Comparison of ENCODE assay signal across 9 cellular contexts in the genomic region with DNA sequence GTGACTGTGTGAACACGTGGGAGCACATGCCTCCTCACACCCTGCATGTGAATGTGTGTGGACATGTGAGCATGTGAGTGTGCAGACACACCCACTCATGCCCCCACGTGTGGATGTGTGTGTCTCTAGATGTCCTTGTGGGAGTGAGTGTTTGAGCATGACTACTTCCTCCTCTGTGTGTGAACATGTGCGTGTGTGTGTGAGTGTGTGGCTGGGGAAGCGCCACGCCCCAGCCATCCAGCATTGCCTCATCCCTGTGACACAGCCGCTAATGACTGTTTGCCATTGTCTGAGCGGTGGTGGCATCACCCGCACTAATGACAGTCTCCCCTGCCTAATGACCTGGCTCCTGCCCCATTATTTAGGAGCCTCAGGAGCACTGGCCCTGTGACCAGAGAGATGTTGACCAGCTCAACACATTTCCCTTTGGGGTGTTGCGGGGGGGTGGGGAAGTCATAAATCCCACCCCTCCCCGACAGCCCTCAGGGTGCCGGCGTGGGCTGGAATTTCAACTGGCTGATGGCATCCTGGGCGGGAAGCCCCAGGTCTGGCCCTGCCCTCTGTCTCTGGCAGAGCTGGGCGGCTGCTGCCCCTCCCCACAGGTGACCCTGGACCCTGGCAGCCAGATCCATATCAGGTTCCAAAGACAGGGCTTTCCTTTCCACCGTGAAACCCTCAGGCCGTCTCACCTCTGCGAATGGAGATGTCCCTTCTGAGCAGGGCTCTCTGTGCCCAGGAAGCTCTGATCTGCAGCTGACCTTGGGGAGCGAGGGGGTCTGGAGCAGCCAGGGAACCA. TPM values are rescaled to one million over a fixed set of nuclear protein-coding genes. Genes with fewer than 3 reads are reported as not detected.
A peak's percentile ranks its signal among the peaks of the same experiment; 100 is the strongest.
DNase-seq lines count a peak whose midpoint lies in the region; ATAC-seq and TF ChIP-seq lines count a peak whose summit lies in the region.
"Had no signal": no experiment of that assay in that cellular context is flagged by ENCODE, and none has a peak within 500 bp of the region (broad histone marks: within the 10 kb centered on the region; RNA-seq: fewer than 3 reads in every experiment).

No MANE protein-coding gene starts in this region.

- dilution Hi-C loops in mammary epithelial cell (cut with HindIII; ENCODE audit: low sequenced_read_pairs), result no loop called here

- H3K79me2 ChIP-seq in mammary epithelial cell (ENCODE audit: insufficient read depth, low read length), result no peaks in the 10 kb centered on the region

- no peak overlapping the region for H2AFZ ChIP-seq in mammary epithelial cell (ENCODE audit: low read depth, low read length)

- intact Hi-C loops in mammary epithelial cell (cut with micrococcal nuclease), result no loop called here

- no peaks in the 10 kb centered on the region for H4K20me1 ChIP-seq in mammary epithelial cell (ENCODE audit: insufficient read depth, low read length)

- H3K4me1 ChIP-seq in mammary epithelial cell (ENCODE audit: insufficient read depth, low read length) (peaks cover 41% of the 10 kb centered on the region), upper lobe of left lung (peaks cover 33 to 57% (median 41%) of the 10 kb centered on the region in 4 donors)

- no peak for DNase-seq in activated CD8-positive, alpha-beta memory T cell treated with anti-CD3 and anti-CD28 coated beads, Interleukin-2, amount 10 ng/mL, durations not matched to agents 7 days and 5 days
- no peak for DNase-seq in activated CD8-positive, alpha-beta memory T cell treated with anti-CD3 and anti-CD28 coated beads for 24 hours
- DNase-seq in NOMO-1 treated with dmso at 0.1 percent for 144 hours (lab: John Stamatoyannopoulos, UW; ENCODE audit: unreplicated experiment), result peak; percentile 99
- peak; percentile 87 for DNase-seq in mammary epithelial cell
- DNase-seq in lung microvascular endothelial cell (ENCODE audit: low read depth in 2 of 2), result peak; percentile 86 to 91
- peak in 1 of 2 donors; percentile 71 for DNase-seq in upper lobe of left lung
- no peak for DNase-seq in NCI-H524 treated with DMSO at 0.1 percent for 48 hours (lab: John Stamatoyannopoulos, UW)
- DNase-seq: activated B cell treated with CpG ODN at 0.5 μM for 24 hours had no signal

- peaks cover 14% of the 10 kb centered on the region for H3K27me3 Mint-ChIP-seq in activated CD8-positive, alpha-beta memory T cell treated with anti-CD3 and anti-CD28 coated beads, Interleukin-2, amount 10 ng/mL, durations not matched to agents 7 days and 5 days

- H3K4me3 ChIP-seq in mammary epithelial cell (replicated peaks in 1 of 3; ENCODE audit: insufficient read depth in 1 of 3, low read depth in 2 of 3, low read length in 3 of 3) (no peak overlapping the region), upper lobe of left lung (no peak overlapping the region)

- TF ChIP-seq POLR2A in upper lobe of left lung (IDR thresholded peaks at IDR 0.05), result no peak

- H3K4me3 Mint-ChIP-seq in activated CD8-positive, alpha-beta memory T cell treated with anti-CD3 and anti-CD28 coated beads, Interleukin-2, amount 10 ng/mL, durations not matched to agents 7 days and 5 days, result no peak overlapping the region
- H3K4me3 Mint-ChIP-seq: activated B cell treated with CpG ODN at 0.5 μM for 24 hours had no signal

- H3K9ac ChIP-seq in mammary epithelial cell (ENCODE audit: insufficient read depth, low read length), result no peak overlapping the region

- no peak overlapping the region for H3K4me2 ChIP-seq in mammary epithelial cell (ENCODE audit: insufficient read depth, low read depth, low read length)

- no TSS peak for BruUV-seq in mammary epithelial cell (replicated peaks; lab: Mats Ljungman, UMichigan)

- H3K27ac Mint-ChIP-seq in activated CD8-positive, alpha-beta memory T cell treated with anti-CD3 and anti-CD28 coated beads, Interleukin-2, amount 10 ng/mL, durations not matched to agents 7 days and 5 days, result no peak overlapping the region
- H3K27ac Mint-ChIP-seq: activated B cell treated with CpG ODN at 0.5 μM for 24 hours had no signal

- no peaks in the 10 kb centered on the region for H3K4me1 Mint-ChIP-seq in activated CD8-positive, alpha-beta memory T cell treated with anti-CD3 and anti-CD28 coated beads, Interleukin-2, amount 10 ng/mL, durations not matched to agents 7 days and 5 days
- H3K4me1 Mint-ChIP-seq: activated B cell treated with CpG ODN at 0.5 μM for 24 hours had no signal

- no peaks in the 10 kb centered on the region for H3K9me3 Mint-ChIP-seq in activated CD8-positive, alpha-beta memory T cell treated with anti-CD3 and anti-CD28 coated beads, Interleukin-2, amount 10 ng/mL, durations not matched to agents 7 days and 5 days (ENCODE audit: low read depth)
- H3K9me3 Mint-ChIP-seq: activated B cell treated with CpG ODN at 0.5 μM for 24 hours had no signal

- peak in 1 of 4 donors; percentile 80 for TF ChIP-seq EP300 in upper lobe of left lung (IDR thresholded peaks at IDR 0.05)

- no peak overlapping the region for H3K27ac ChIP-seq in mammary epithelial cell (ENCODE audit: insufficient read depth, low read depth, low read length)
- peak overlapping the region in 3 of 4 donors; percentile 64 to 73 (median 68) for H3K27ac ChIP-seq in upper lobe of left lung

- H3K9me3 ChIP-seq in mammary epithelial cell (replicated peaks; ENCODE audit: insufficient read depth, low read length), result no peaks in the 10 kb centered on the region
- no peaks in the 10 kb centered on the region for H3K9me3 ChIP-seq in upper lobe of left lung

- WGBS in mammary epithelial cell (ENCODE audit: low coverage, missing lambda C conversion rate), result 13% methylated on average over 15 of the region's 18 CpGs
- WGBS in upper lobe of left lung, 2 donors, result 38 to 44% methylated on average over 5 to 13 of the region's 18 CpGs

- in situ Hi-C loops in mammary epithelial cell (cut with MboI; ENCODE audit: low sequenced_read_pairs in 2 of 2), result no loop called here

- no peak for TF ChIP-seq CTCF in mammary epithelial cell (conservative IDR thresholded peaks at IDR 0.05 in 1 of 2, IDR thresholded peaks at IDR 0.05 in 1 of 2; ENCODE audit: extremely low read depth in 1 of 2, insufficient read depth in 1 of 2, low read depth in 1 of 2, low read length in 2 of 2)
- no peak for TF ChIP-seq CTCF in upper lobe of left lung (IDR thresholded peaks at IDR 0.05)

- H3K36me3 Mint-ChIP-seq in activated CD8-positive, alpha-beta memory T cell treated with anti-CD3 and anti-CD28 coated beads, Interleukin-2, amount 10 ng/mL, durations not matched to agents 7 days and 5 days, result no peaks in the 10 kb centered on the region

- ATAC-seq in activated CD8-positive, alpha-beta memory T cell treated with anti-CD3 and anti-CD28 coated beads, Interleukin-2, amount 10 ng/mL, durations not matched to agents 7 days and 5 days, result peak; percentile 24
- ATAC-seq in upper lobe of left lung (ENCODE audit: low FRiP score in 2 of 2) (peak; percentile 61 to 71), HG02981 (IDR thresholded peaks at IDR 0.05; ENCODE audit: unreplicated experiment) (no peak)

- H3K36me3 ChIP-seq in mammary epithelial cell (ENCODE audit: insufficient read depth, low read length), result no peaks in the 10 kb centered on the region
- no peaks in the 10 kb centered on the region for H3K36me3 ChIP-seq in upper lobe of left lung

- H3K27me3 ChIP-seq in mammary epithelial cell (ENCODE audit: insufficient read depth, low read length) (no peaks in the 10 kb centered on the region), upper lobe of left lung (no peaks in the 10 kb centered on the region)

- CTCF ChIA-PET in activated CD8-positive, alpha-beta memory T cell treated with anti-CD3 and anti-CD28 coated beads, Interleukin-2, amount 10 ng/mL, durations not matched to agents 7 days and 5 days (lab: Charles Lee), result interaction anchor here (0.5 to 1.0 kb wide), 2 partner anchors 9 to 135 kb away, joined by 3 to 4 read pairs; no protein-coding TSS in a partner anchor
- CTCF ChIA-PET in mammary epithelial cell (lab: Charles Lee; ENCODE audit: low non-redundant PET), result no interaction called here

RNA-seq across cellular contexts. Expression of a gene that starts 11.5 kb away (rescaled TPM):
- not detected for total RNA-seq in activated CD8-positive, alpha-beta memory T cell treated with anti-CD3 and anti-CD28 coated beads, Interleukin-2, amount 10 ng/mL, durations not matched to agents 7 days and 5 days
- 1 to 10 TPM; 1.8 to 2.7 TPM for total RNA-seq in mammary epithelial cell
- polyA plus RNA-seq in mammary epithelial cell, result 1.2 TPM
- not detected for polyA minus RNA-seq in mammary epithelial cell
- 0.20 and 0.65 TPM in 2 replicates for total RNA-seq in lung microvascular endothelial cell
- total RNA-seq in upper lobe of left lung, result 10 to 100 TPM in 2 of 6 donors, 1 to 10 TPM in 4; 2.1 to 15.2 (median 6.6) TPM
- total RNA-seq: activated B cell treated with CpG ODN at 0.5 μM for 24 hours had no signal

RNA-seq across cellular contexts. Expression of a gene that starts 29.7 kb away (rescaled TPM):
- 10 to 100 TPM in 1 of 2 experiments, 1 to 10 TPM in 1; 4.7 to 18.3 TPM for total RNA-seq in activated CD8-positive, alpha-beta memory T cell treated with anti-CD3 and anti-CD28 coated beads, Interleukin-2, amount 10 ng/mL, durations not matched to agents 7 days and 5 days
- 1,000 to 10,000 TPM; 2,215 to 3,387 TPM for total RNA-seq in mammary epithelial cell
- 3,281 TPM for polyA plus RNA-seq in mammary epithelial cell
- polyA minus RNA-seq in mammary epithelial cell, result 4,390 TPM
- 6.7 and 121 TPM in 2 replicates for total RNA-seq in lung microvascular endothelial cell
- total RNA-seq in upper lobe of left lung, result 1,000 to 10,000 TPM in 2 of 6 donors, 100 to 1,000 TPM in 4; 247 to 1,279 (median 821) TPM

Comparison
In these comparisons a context has a peak if more than half of its experiments do, and no peak if none do; other contexts are left out.
1. DNase-seq: peak in NOMO-1 treated with dmso at 0.1 percent for 144 hours (single experiment), mammary epithelial cell (single experiment) and lung microvascular endothelial cell (2 of 2); none in activated CD8-positive, alpha-beta memory T cell treated with anti-CD3 and anti-CD28 coated beads, Interleukin-2, amount 10 ng/mL, durations not matched to agents 7 days and 5 days (single experiment), activated CD8-positive, alpha-beta memory T cell treated with anti-CD3 and anti-CD28 coated beads for 24 hours (single experiment) and NCI-H524 treated with DMSO at 0.1 percent for 48 hours (single experiment).